8 cellular contexts compared by ENCODE assay signal in the genomic region with DNA sequence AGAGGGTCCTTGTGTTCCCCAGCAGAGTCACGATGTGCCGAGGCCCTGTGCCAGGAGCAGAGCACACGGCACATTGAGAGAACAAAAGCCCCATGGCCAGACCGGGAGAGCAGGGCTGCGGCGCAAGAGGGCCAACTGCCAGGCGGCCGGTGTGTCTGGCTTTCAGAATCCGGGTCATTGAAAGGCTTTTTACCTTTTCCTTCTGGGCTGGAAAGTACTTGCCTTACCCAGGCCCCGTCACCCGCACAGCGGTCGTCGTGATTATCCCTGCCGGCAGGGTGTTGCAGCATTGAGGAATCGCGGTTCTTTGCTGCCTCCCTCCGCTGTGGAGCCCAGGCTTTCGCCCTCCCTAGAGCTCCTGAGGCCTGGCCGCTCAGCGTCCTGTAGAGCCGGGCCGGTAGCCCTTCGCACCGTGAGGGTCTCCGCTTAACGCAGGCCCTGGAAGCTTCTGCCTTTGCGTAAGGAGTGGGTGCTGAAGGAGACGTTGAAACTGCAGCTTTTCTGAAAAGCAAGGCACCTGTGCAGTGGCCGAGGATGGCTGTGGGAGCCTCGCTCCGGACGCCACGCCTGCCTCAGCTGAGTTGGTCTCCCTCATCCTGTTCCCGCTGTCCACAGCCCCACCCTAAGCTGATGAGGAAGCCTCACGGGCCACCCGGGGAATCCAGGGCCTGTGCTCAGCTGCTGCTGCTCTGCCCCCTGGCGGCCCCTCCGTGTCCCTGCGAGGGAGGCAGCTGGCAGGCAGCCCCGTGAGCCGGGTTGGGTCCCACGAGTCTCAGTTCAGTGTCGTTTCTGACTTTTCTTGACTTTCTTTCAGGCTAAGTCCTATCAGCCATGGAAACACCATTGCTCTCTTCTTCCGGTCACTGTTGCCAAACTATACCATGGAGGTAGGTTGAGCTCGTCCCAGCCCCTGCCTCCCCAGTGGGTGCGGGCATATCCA. TPM values are rescaled to one million over a fixed set of nuclear protein-coding genes. Genes with fewer than 3 reads are reported as not detected.
DNase-seq lines count a peak whose midpoint lies in the region; ATAC-seq and TF ChIP-seq lines count a peak whose summit lies in the region.

No MANE protein-coding gene starts in this region.

- no peak for TF ChIP-seq POLR2A in testis (IDR thresholded peaks at IDR 0.05)

- no peak overlapping the region for H3K27ac Mint-ChIP-seq in activated T-helper 17 cell treated with anti-CD3 and anti-CD28 coated beads, Interleukin-2, amount 50 U/mL, for 72 hours
- H3K27ac Mint-ChIP-seq in nephron progenitor cell: no peak overlapping the region

- no peak overlapping the region for H3K4me3 Mint-ChIP-seq in activated T-helper 17 cell treated with anti-CD3 and anti-CD28 coated beads, Interleukin-2, amount 50 U/mL, for 72 hours
- no peak overlapping the region for H3K4me3 Mint-ChIP-seq in nephron progenitor cell

- WGBS in testis, 2 donors: 41 to 49% methylated on average over 43 to 47 of the region's 47 CpGs

- H3K4me1 Mint-ChIP-seq in activated T-helper 17 cell treated with anti-CD3 and anti-CD28 coated beads, Interleukin-2, amount 50 U/mL, for 72 hours: peaks cover 4% of the 10 kb centered on the region
- peaks cover 14% of the 10 kb centered on the region for H3K4me1 Mint-ChIP-seq in nephron progenitor cell

- ATAC-seq in activated T-helper 17 cell treated with anti-CD3 and anti-CD28 coated beads, Interleukin-2, amount 50 U/mL, for 72 hours (replicated peaks): peak; percentile 87
- no peak for ATAC-seq in GM19467 (IDR thresholded peaks at IDR 0.05; ENCODE audit: unreplicated experiment)

- H3K9me3 ChIP-seq in testis: no peaks in the 10 kb centered on the region

- no peaks in the 10 kb centered on the region for H3K27me3 ChIP-seq in testis

- H3K27ac ChIP-seq in C4-2B (peak overlapping the region; percentile 57), testis (peak overlapping the region; percentile 31 to 62)

- DNase-seq in HEK293T (ENCODE audit: extremely low spot score) (peak; percentile 84), RKO (ENCODE audit: low spot score) (peak; percentile 54), fibroblast of peridontal ligament (ENCODE audit: extremely low read depth) (peak; percentile 54), nephron progenitor cell (peak; percentile 80), testis (peak; percentile 92)

- no peak overlapping the region for H3K4me3 ChIP-seq in testis

- POLR2A ChIA-PET in HEK293T (lab: Yijun Ruan, JAX): interaction anchor here (1.2 to 1.9 kb wide), 4 partner anchors 9 to 62 kb away, joined by 3 to 13 read pairs (median 8); a partner anchor contains a TSS

- CTCF ChIA-PET in HEK293T (lab: Yijun Ruan, JAX): interaction anchor here (1.0 to 2.1 kb wide), 8 partner anchors 9 to 204 kb away, joined by 3 to 16 read pairs (median 4); a partner anchor contains a TSS

- peaks cover 7% of the 10 kb centered on the region for H3K4me1 ChIP-seq in testis

- H3K27me3 Mint-ChIP-seq in activated T-helper 17 cell treated with anti-CD3 and anti-CD28 coated beads, Interleukin-2, amount 50 U/mL, for 72 hours: no peaks in the 10 kb centered on the region
- peaks cover 3% of the 10 kb centered on the region for H3K27me3 Mint-ChIP-seq in nephron progenitor cell (ENCODE audit: low read depth, poor library complexity)

- no peaks in the 10 kb centered on the region for H3K9me3 Mint-ChIP-seq in activated T-helper 17 cell treated with anti-CD3 and anti-CD28 coated beads, Interleukin-2, amount 50 U/mL, for 72 hours
- peaks cover 10% of the 10 kb centered on the region for H3K9me3 Mint-ChIP-seq in nephron progenitor cell

- intact Hi-C loops in testis (cut with DNase I; ENCODE audit: low total_unique reads): no loop called here

- peaks cover 50% of the 10 kb centered on the region for H3K36me3 Mint-ChIP-seq in activated T-helper 17 cell treated with anti-CD3 and anti-CD28 coated beads, Interleukin-2, amount 50 U/mL, for 72 hours (ENCODE audit: low read depth)
- H3K36me3 Mint-ChIP-seq in nephron progenitor cell (ENCODE audit: low read depth): peaks cover 43% of the 10 kb centered on the region

- H3K36me3 ChIP-seq in testis (ENCODE audit: low read depth, missing control alignments): no peaks in the 10 kb centered on the region

- peak; percentile 93 for TF ChIP-seq CTCF in C4-2B (conservative IDR thresholded peaks at IDR 0.05)
- TF ChIP-seq CTCF in nephron progenitor cell (IDR thresholded peaks at IDR 0.05): peak; percentile 87
- peak; percentile 83 to 96 (median 89) for TF ChIP-seq CTCF in testis (IDR thresholded peaks at IDR 0.05)

TF ChIP-seq in HEK293T, 16 proteins besides CTCF, POLR2A, EP300 and RAD21:
- TF ChIP-seq FOXM1 (IDR thresholded peaks at IDR 0.05; ENCODE audit: borderline replicate concordance) (no peak), HDGF (IDR thresholded peaks at IDR 0.05; ENCODE audit: borderline replicate concordance) (no peak), L3MBTL2 (conservative IDR thresholded peaks at IDR 0.05) (no peak), FOXA1 (IDR thresholded peaks at IDR 0.05) (no peak), ARNT (IDR thresholded peaks at IDR 0.05) (no peak)
- TF ChIP-seq, protein P1, sequence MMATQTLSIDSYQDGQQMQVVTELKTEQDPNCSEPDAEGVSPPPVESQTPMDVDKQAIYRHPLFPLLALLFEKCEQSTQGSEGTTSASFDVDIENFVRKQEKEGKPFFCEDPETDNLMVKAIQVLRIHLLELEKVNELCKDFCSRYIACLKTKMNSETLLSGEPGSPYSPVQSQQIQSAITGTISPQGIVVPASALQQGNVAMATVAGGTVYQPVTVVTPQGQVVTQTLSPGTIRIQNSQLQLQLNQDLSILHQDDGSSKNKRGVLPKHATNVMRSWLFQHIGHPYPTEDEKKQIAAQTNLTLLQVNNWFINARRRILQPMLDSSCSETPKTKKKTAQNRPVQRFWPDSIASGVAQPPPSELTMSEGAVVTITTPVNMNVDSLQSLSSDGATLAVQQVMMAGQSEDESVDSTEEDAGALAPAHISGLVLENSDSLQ (IDR thresholded peaks at IDR 0.05): no peak

RNA-seq across cellular contexts. Expression of a gene that starts 8.6 kb away (rescaled TPM):
- 1 to 10 TPM; 7.5 to 7.6 TPM for total RNA-seq in activated T-helper 17 cell treated with anti-CD3 and anti-CD28 coated beads, Interleukin-2, amount 50 U/mL, for 72 hours
- total RNA-seq in testis: 10 to 100 TPM; 40.0 to 53.7 TPM
- 30.1 TPM for polyA plus RNA-seq in testis (ENCODE audit: insufficient read depth, low read depth, low replicate concordance)

RNA-seq across cellular contexts. Expression of a gene that starts 13.1 kb away (rescaled TPM):
- total RNA-seq in activated T-helper 17 cell treated with anti-CD3 and anti-CD28 coated beads, Interleukin-2, amount 50 U/mL, for 72 hours: 1 to 10 TPM in 1 of 2 donors, under 1 TPM in 1; 0.74 to 9.7 TPM
- 10 to 100 TPM; 38.8 to 61.7 TPM for total RNA-seq in testis
- 56.5 TPM for polyA plus RNA-seq in testis (ENCODE audit: insufficient read depth, low read depth, low replicate concordance)

RNA-seq across cellular contexts. Expression of a gene that starts 36.7 kb away (rescaled TPM):
- total RNA-seq in activated T-helper 17 cell treated with anti-CD3 and anti-CD28 coated beads, Interleukin-2, amount 50 U/mL, for 72 hours: 100 to 1,000 TPM; 181 to 195 TPM
- 100 to 1,000 TPM; 334 to 345 TPM for total RNA-seq in testis
- polyA plus RNA-seq in testis (ENCODE audit: insufficient read depth, low read depth, low replicate concordance): 225 TPM

RNA-seq across cellular contexts. Expression of a gene that starts 38.5 kb away (rescaled TPM):
- 10 to 100 TPM in 1 of 2 donors, 1 to 10 TPM in 1; 9.3 to 11.1 TPM for total RNA-seq in activated T-helper 17 cell treated with anti-CD3 and anti-CD28 coated beads, Interleukin-2, amount 50 U/mL, for 72 hours
- 10 to 100 TPM; 38.1 to 46.4 TPM for total RNA-seq in testis
- polyA plus RNA-seq in testis (ENCODE audit: insufficient read depth, low read depth, low replicate concordance): 26.8 TPM

Comparison
In these comparisons a context has a peak if more than half of its experiments do, and no peak if none do; other contexts are left out.
1. RNA of a gene that starts 8.6 kb away (total RNA-seq): 40.0 to 53.7 TPM in testis; 7.5 to 7.6 TPM in activated T-helper 17 cell treated with anti-CD3 and anti-CD28 coated beads, Interleukin-2, amount 50 U/mL, for 72 hours; every median in the first group is over 4 times any median in the second.
2. Peak in every context shown above with its lines, with median percentiles within 50 percentile points of each other: CTCF ChIP-seq and DNase-seq.